16 cellular contexts compared by ENCODE assay signal in the genomic region with DNA sequence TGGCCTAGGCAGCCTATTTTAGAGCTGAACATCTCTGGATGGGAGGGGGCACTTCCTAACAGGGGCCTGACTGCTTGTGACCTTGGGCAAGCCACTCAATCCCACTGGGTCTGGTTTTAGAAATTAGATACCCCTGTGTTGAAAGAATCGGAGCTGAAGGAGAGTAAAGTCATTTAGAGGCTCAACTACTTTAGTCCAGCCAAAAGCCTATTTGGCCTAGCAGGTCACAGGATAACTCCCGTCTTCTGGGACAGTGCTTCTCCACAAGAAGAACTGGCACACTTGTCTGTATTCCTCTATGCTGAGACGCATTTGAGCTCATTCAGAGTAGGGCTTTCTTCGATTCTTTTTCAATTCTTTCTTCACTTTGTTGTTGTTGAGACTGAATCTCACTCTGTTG.
DNase-seq lines count a peak whose midpoint lies in the region; ATAC-seq and TF ChIP-seq lines count a peak whose summit lies in the region.
"Had no signal": no experiment of that assay in that cellular context is flagged by ENCODE, and none has a peak within 500 bp of the region (broad histone marks: within the 10 kb centered on the region; RNA-seq: fewer than 3 reads in every experiment).

No MANE protein-coding gene starts in this region.

- no peak overlapping the region for H3K56ac ChIP-seq in H9 (ENCODE audit: insufficient read length, low read depth, low read length)

- H3K79me1 ChIP-seq in H9 (ENCODE audit: insufficient read depth, low read depth, low read length, poor library complexity, severe bottlenecking) = no peaks in the 10 kb centered on the region

- H3K4me2 ChIP-seq in H9 (ENCODE audit: insufficient read depth, insufficient read length, low read length) = no peak overlapping the region
- H3K4me2 ChIP-seq in OCI-LY1 (ENCODE audit: low read length) = no peak overlapping the region

- no peak overlapping the region for H2AFZ ChIP-seq in H9 (ENCODE audit: low read length)
- H2AFZ ChIP-seq in OCI-LY1 (ENCODE audit: low read length) = no peak overlapping the region

- H2BK5ac ChIP-seq in H9 (ENCODE audit: insufficient read length, low read length) = peak overlapping the region; percentile 72

- H3K4me3 ChIP-seq in OCI-LY1 (ENCODE audit: low read depth, low read length, poor library complexity, severe bottlenecking) (no peak overlapping the region), psoas muscle (no peak overlapping the region)
- H3K4me3 ChIP-seq: GM12878 had no signal

- peaks cover 0 to 2% (median under 1%) of the 10 kb centered on the region in 3 experiments; a peak in 4 of 7 replicates for H3K36me3 Mint-ChIP-seq in H9 (ENCODE audit: insufficient read depth in 1 of 3, low read depth in 3 of 3)
- peaks cover 20% of the 10 kb centered on the region for H3K36me3 Mint-ChIP-seq in CD4-positive, alpha-beta T cell (ENCODE audit: low read depth)

- no peak overlapping the region for H2BK12ac ChIP-seq in H9 (ENCODE audit: insufficient read length, low read depth, low read length)

- WGBS in H9 (ENCODE audit: extremely low coverage, insufficient read length, low lambda C conversion rate) = no CpG with 5 or more reads among the region's 4 CpGs
- WGBS in psoas muscle, 3 donors = 50 to 65% (median 53%) methylated on average over 4 of the region's 4 CpGs

- DNase-seq in H9 = no peak
- peak; percentile 9 for DNase-seq in left kidney (ENCODE audit: low read depth, low spot score)
- DNase-seq in psoas muscle = no peak
- no peak for DNase-seq in SHP77 (lab: John Stamatoyannopoulos, UW)
- no peak for DNase-seq in CD4-positive, alpha-beta T cell
- no peak for DNase-seq in NCI-H2227 (lab: John Stamatoyannopoulos, UW; ENCODE audit: unreplicated experiment)
- DNase-seq: C1 segment of cervical spinal cord; Caco-2; CD8-positive, alpha-beta T cell; DMS153; DND-41; GOT3; HCEC 1CT had no signal

- H4K5ac ChIP-seq in H9 (ENCODE audit: insufficient read length, low read depth, low read length) = no peak overlapping the region

- TF ChIP-seq CTCF in H9 (conservative IDR thresholded peaks at IDR 0.05) = no peak
- TF ChIP-seq CTCF in OCI-LY1 (IDR thresholded peaks at IDR 0.05; ENCODE audit: low read length) = no peak
- no peak for TF ChIP-seq CTCF in psoas muscle (IDR thresholded peaks at IDR 0.05)
- no peak for TF ChIP-seq CTCF in CD4-positive, alpha-beta T cell (IDR thresholded peaks at IDR 0.05)

- POLR2A ChIA-PET in CD4-positive, alpha-beta T cell (lab: Charles Lee) = no interaction called here

- H3K9me3 Mint-ChIP-seq in H9 = no peaks in the 10 kb centered on the region
- H3K9me3 Mint-ChIP-seq in CD4-positive, alpha-beta T cell = peaks cover 2% of the 10 kb centered on the region
- H3K9me3 Mint-ChIP-seq: CD8-positive, alpha-beta T cell had no signal

- no peak overlapping the region for H2BK20ac ChIP-seq in H9 (ENCODE audit: low read depth, low read length, poor library complexity, severe bottlenecking)

- H4K20me1 ChIP-seq in H9 (ENCODE audit: control insufficient read depth, insufficient read depth, insufficient read length) (no peaks in the 10 kb centered on the region), OCI-LY1 (ENCODE audit: insufficient read depth, low read length) (no peaks in the 10 kb centered on the region)

- no peaks in the 10 kb centered on the region for H3F3A ChIP-seq in OCI-LY1 (ENCODE audit: insufficient read depth, low read length)

- H3K9me3 ChIP-seq in H9 (ENCODE audit: control insufficient read depth, low read depth, low read length) = no peaks in the 10 kb centered on the region
- no peaks in the 10 kb centered on the region for H3K9me3 ChIP-seq in OCI-LY1 (ENCODE audit: low read length)
- no peaks in the 10 kb centered on the region for H3K9me3 ChIP-seq in psoas muscle
- H3K9me3 ChIP-seq in CD4-positive, alpha-beta T cell (ENCODE audit: control insufficient read depth, low read length) = no peaks in the 10 kb centered on the region
- H3K9me3 ChIP-seq: Caco-2 had no signal

- no peaks in the 10 kb centered on the region for H3K23me2 ChIP-seq in H9 (ENCODE audit: insufficient read length, low read depth, low read length, poor library complexity, severe bottlenecking)

- CTCF ChIA-PET in CD4-positive, alpha-beta T cell (lab: Charles Lee) = no interaction called here

- peaks cover 19 to 20% of the 10 kb centered on the region in 2 experiments for H3K4me1 Mint-ChIP-seq in H9
- no peaks in the 10 kb centered on the region for H3K4me1 Mint-ChIP-seq in CD4-positive, alpha-beta T cell (ENCODE audit: low read depth)

- H2BK120ac ChIP-seq in H9 (ENCODE audit: low read depth, low read length, poor library complexity, severe bottlenecking) = no peak overlapping the region

- no peak overlapping the region for H3K27ac ChIP-seq in H9 (ENCODE audit: insufficient read length, low read depth, low read length)
- H3K27ac ChIP-seq in OCI-LY1 (ENCODE audit: low read depth, low read length, poor library complexity, severe bottlenecking) = peak overlapping the region; percentile 2
- no peak overlapping the region for H3K27ac ChIP-seq in psoas muscle
- no peak overlapping the region for H3K27ac ChIP-seq in CD4-positive, alpha-beta T cell (ENCODE audit: low read depth, low read length)

- no peak overlapping the region for H3T11ph ChIP-seq in H9 (ENCODE audit: low read length)

- H2AK5ac ChIP-seq in H9 (ENCODE audit: insufficient read length, low read length) = no peak overlapping the region

- H3K27ac Mint-ChIP-seq in H9 = peak overlapping the region in 1 of 3 experiments; percentile 40; a peak in 1 of 7 replicates
- no peak overlapping the region for H3K27ac Mint-ChIP-seq in CD4-positive, alpha-beta T cell
- H3K27ac Mint-ChIP-seq: CD8-positive, alpha-beta T cell had no signal

- no peak overlapping the region for H3K23ac ChIP-seq in H9 (ENCODE audit: insufficient read length, low read depth, low read length)

- no peaks in the 10 kb centered on the region for H3K9me2 ChIP-seq in OCI-LY1 (ENCODE audit: low read depth, low read length)

- ATAC-seq in psoas muscle = peak; percentile 47 to 83 (median 69)
- no peak for ATAC-seq in CD4-positive, alpha-beta T cell (ENCODE audit: poor library complexity)
- ATAC-seq in GM21360 (IDR thresholded peaks at IDR 0.05; ENCODE audit: unreplicated experiment) = no peak
- ATAC-seq: CD8-positive, alpha-beta T cell had no signal

- H4K91ac ChIP-seq in H9 (ENCODE audit: insufficient read length, low read depth, low read length) = no peak overlapping the region

- no peaks in the 10 kb centered on the region for H3K27me3 Mint-ChIP-seq in H9 (ENCODE audit: low read depth)
- no peaks in the 10 kb centered on the region for H3K27me3 Mint-ChIP-seq in CD4-positive, alpha-beta T cell

- H3K36me3 ChIP-seq in OCI-LY1 (ENCODE audit: insufficient read depth, low read length) = no peaks in the 10 kb centered on the region
- H3K36me3 ChIP-seq in psoas muscle (ENCODE audit: insufficient read depth in 1 of 2, low read depth in 1 of 2) = no peaks in the 10 kb centered on the region

- H4K8ac ChIP-seq in H9 (replicated peaks; ENCODE audit: insufficient read length, low read depth, low read length) = no peak overlapping the region

- H3K4me3 Mint-ChIP-seq in H9 = no peak overlapping the region
- no peak overlapping the region for H3K4me3 Mint-ChIP-seq in CD4-positive, alpha-beta T cell
- H3K4me3 Mint-ChIP-seq: CD8-positive, alpha-beta T cell had no signal

- no peak overlapping the region for H2BK15ac ChIP-seq in H9 (ENCODE audit: low read depth, low read length)

- H3K4ac ChIP-seq in H9 (ENCODE audit: low read depth, low read length) = no peak overlapping the region

- H3K14ac ChIP-seq in H9 (ENCODE audit: insufficient read depth, low read length) = no peak overlapping the region

- intact Hi-C loops in psoas muscle (cut with DNase I) = no loop called here
- intact Hi-C loops in CD4-positive, alpha-beta T cell (cut with DNase I, micrococcal nuclease) = no loop called here

- no peak overlapping the region for H3K9ac ChIP-seq in H9 (ENCODE audit: extremely low read depth, insufficient read length, low read length)
- no peak overlapping the region for H3K9ac ChIP-seq in OCI-LY1 (ENCODE audit: low read length)

- peaks cover 4% of the 10 kb centered on the region; the same call in 1 of the 2 replicates for H3K4me1 ChIP-seq in H9 (ENCODE audit: insufficient read depth, low read length)
- no peaks in the 10 kb centered on the region for H3K4me1 ChIP-seq in OCI-LY1 (ENCODE audit: insufficient read depth, low read length, severe bottlenecking)
- no peaks in the 10 kb centered on the region for H3K4me1 ChIP-seq in psoas muscle
- H3K4me1 ChIP-seq: Caco-2 had no signal

- H3K27me3 ChIP-seq in H9 (ENCODE audit: insufficient read depth, low read length) (no peaks in the 10 kb centered on the region), OCI-LY1 (ENCODE audit: insufficient read depth, low read length) (no peaks in the 10 kb centered on the region), psoas muscle (ENCODE audit: insufficient read depth in 3 of 3, low read length in 2 of 3) (no peaks in the 10 kb centered on the region)
- H3K27me3 ChIP-seq in CD4-positive, alpha-beta T cell (ENCODE audit: control insufficient read depth, insufficient read depth, low read length) = no peaks in the 10 kb centered on the region

- no peak overlapping the region for H3K18ac ChIP-seq in H9 (ENCODE audit: insufficient read length, low read depth, low read length)

- H3K79me2 ChIP-seq in H9 (ENCODE audit: insufficient read depth, low read length) (no peaks in the 10 kb centered on the region), OCI-LY1 (ENCODE audit: insufficient read depth, low read length) (no peaks in the 10 kb centered on the region)

Comparison
In these comparisons a context has a peak if more than half of its experiments do, and no peak if none do; other contexts are left out.
1. ATAC-seq: peak in psoas muscle (4 of 4); none in CD4-positive, alpha-beta T cell (single experiment) and GM21360 (single experiment).